ENCODE assay signal across 29 cellular contexts in genomic region chr10:18308600-18308999, GRCh38.
DNase-seq lines count a peak whose midpoint lies in the region; ATAC-seq, FAIRE-seq and TF ChIP-seq lines count a peak whose summit lies in the region.
"Had no signal": no experiment of that assay in that cellular context is flagged by ENCODE, and none has a peak within 500 bp of the region (broad histone marks: within the 10 kb centered on the region; RNA-seq: fewer than 3 reads in every experiment).

No MANE protein-coding gene starts in this region.

- ATAC-seq in left ventricle myocardium superior (peak; percentile 85), GM19035 (IDR thresholded peaks at IDR 0.05; ENCODE audit: unreplicated experiment) (no peak), HG03378 (IDR thresholded peaks at IDR 0.05; ENCODE audit: unreplicated experiment) (no peak)
- ATAC-seq: upper lobe of right lung had no signal

- FAIRE-seq in astrocyte (lab: Jason Lieb, UNC): no peak
- FAIRE-seq: G401.6 had no signal

- H3K4me3 Mint-ChIP-seq in astrocyte (ENCODE audit: unreplicated experiment): no peak overlapping the region
- H3K4me3 Mint-ChIP-seq: activated CD4-positive, alpha-beta memory T cell treated with anti-CD3 and anti-CD28 coated beads, Interleukin-2, amount 10 ng/mL, durations not matched to agents 7 days and 5 days; activated naive CD4-positive, alpha-beta T cell treated with anti-CD3 and anti-CD28 coated beads, Interleukin-2, amount 10 ng/mL, durations not matched to agents 7 days and 5 days; activated T-helper 1 cell treated with anti-CD3 and anti-CD28 coated beads, Interleukin-12 subunit alpha, Interleukin-12 subunit beta, Interleukin-2, Interleukin-4 antibody, amounts not matched to agents 30 ng/mL and 10 ng/mL and 1 ng/mL, durations not matched to agents 14 hours and 24 hours and 36 hours; memory B cell; nephron progenitor cell had no signal

- TF ChIP-seq POLR2A in thyroid gland (IDR thresholded peaks at IDR 0.05): no peak

- no peaks in the 10 kb centered on the region for H3K9me3 ChIP-seq in astrocyte (ENCODE audit: insufficient read depth, low read depth, low read length)
- no peaks in the 10 kb centered on the region for H3K9me3 ChIP-seq in thyroid gland
- H3K9me3 ChIP-seq: breast epithelium, SJCRH30, stomach, upper lobe of right lung had no signal

- no peaks in the 10 kb centered on the region for H3K27me3 Mint-ChIP-seq in astrocyte (ENCODE audit: low read depth, unreplicated experiment)
- H3K27me3 Mint-ChIP-seq: activated CD4-positive, alpha-beta memory T cell treated with anti-CD3 and anti-CD28 coated beads, Interleukin-2, amount 10 ng/mL, durations not matched to agents 7 days and 5 days; activated naive CD4-positive, alpha-beta T cell treated with anti-CD3 and anti-CD28 coated beads, Interleukin-2, amount 10 ng/mL, durations not matched to agents 7 days and 5 days; memory B cell had no signal

- H3K4me1 ChIP-seq in astrocyte (ENCODE audit: insufficient read depth, low read length): no peaks in the 10 kb centered on the region
- H3K4me1 ChIP-seq in thyroid gland: peaks cover 8 to 10% of the 10 kb centered on the region in 2 donors
- H3K4me1 ChIP-seq: breast epithelium, SJCRH30, upper lobe of right lung had no signal

- H3K27ac ChIP-seq in astrocyte (ENCODE audit: low read depth, low read length): no peak overlapping the region
- peak overlapping the region in 2 of 3 donors; percentile 6 to 48 for H3K27ac ChIP-seq in thyroid gland
- H3K27ac ChIP-seq: breast epithelium, coronary artery, GM23248, hepatocyte, SJCRH30, stomach, upper lobe of right lung had no signal

- no peaks in the 10 kb centered on the region for H3K79me2 ChIP-seq in astrocyte (ENCODE audit: insufficient read depth, low read length)
- H3K79me2 ChIP-seq: hepatocyte had no signal

- H3K4me3 ChIP-seq in astrocyte (ENCODE audit: insufficient read depth, low read depth, low read length) (no peak overlapping the region), thyroid gland (replicated peaks in 1 of 3) (no peak overlapping the region)
- H3K4me3 ChIP-seq: breast epithelium, coronary artery, GM23248, hepatocyte, SJCRH30, stomach, upper lobe of right lung had no signal

- peak; percentile 30 for DNase-seq in astrocyte (ENCODE audit: low read depth)
- DNase-seq in fibroblast of gingiva (ENCODE audit: low read depth): peak; percentile 87
- peak; percentile 51 for DNase-seq in left ventricle myocardium superior
- peak in 1 of 2 donors; percentile 71 for DNase-seq in thyroid gland
- no peak for DNase-seq in hepatic stellate cell (ENCODE audit: low spot score)
- DNase-seq: activated CD4-positive, alpha-beta memory T cell treated with anti-CD3 and anti-CD28 coated beads, Interleukin-2, amount 10 ng/mL, durations not matched to agents 7 days and 5 days; activated CD8-positive, alpha-beta memory T cell treated with anti-CD3 and anti-CD28 coated beads, Interleukin-2, amount 50 U/mL, for 4 hours; activated naive CD4-positive, alpha-beta T cell treated with anti-CD3 and anti-CD28 coated beads, Interleukin-2, amount 10 ng/mL, durations not matched to agents 7 days and 5 days; effector CD8-positive, alpha-beta T cell; foreskin melanocyte; GM23248; left cardiac atrium; NCI-H1694 treated with DMSO at 0.1 percent for 48 hours; NCI-H82; nephron progenitor cell; SJCRH30; stimulated activated CD4-positive, alpha-beta T cell treated with anti-CD3 and anti-CD28 coated beads, Interleukin-4, amount 100 ng/mL, for 1 hour; stomach; SW 1271; T-helper 9 cell; upper lobe of right lung had no signal

- 21 to 49% methylated on average over 3 of the region's 3 CpGs for WGBS in thyroid gland, 2 donors

- H3K27me3 ChIP-seq in astrocyte (ENCODE audit: insufficient read depth, low read length) (no peaks in the 10 kb centered on the region), thyroid gland (no peaks in the 10 kb centered on the region)
- H3K27me3 ChIP-seq: breast epithelium, hepatocyte, SJCRH30, stomach, upper lobe of right lung had no signal

- H3K36me3 ChIP-seq in astrocyte (ENCODE audit: insufficient read depth, low read length) (no peaks in the 10 kb centered on the region), thyroid gland (no peaks in the 10 kb centered on the region)
- H3K36me3 ChIP-seq: breast epithelium, SJCRH30, stomach, upper lobe of right lung had no signal

- H2AFZ ChIP-seq in astrocyte (ENCODE audit: low read depth, low read length): no peak overlapping the region
- H2AFZ ChIP-seq: GM23248, hepatocyte had no signal

- intact Hi-C loops in left ventricle myocardium superior (cut with micrococcal nuclease): no loop called here
- intact Hi-C loops in thyroid gland (cut with DNase I): no loop called here

- H3K9me3 Mint-ChIP-seq in astrocyte (ENCODE audit: unreplicated experiment): no peaks in the 10 kb centered on the region
- H3K9me3 Mint-ChIP-seq: activated CD4-positive, alpha-beta memory T cell treated with anti-CD3 and anti-CD28 coated beads, Interleukin-2, amount 10 ng/mL, durations not matched to agents 7 days and 5 days; activated naive CD4-positive, alpha-beta T cell treated with anti-CD3 and anti-CD28 coated beads, Interleukin-2, amount 10 ng/mL, durations not matched to agents 7 days and 5 days; activated T-helper 1 cell treated with anti-CD3 and anti-CD28 coated beads, Interleukin-12 subunit alpha, Interleukin-12 subunit beta, Interleukin-2, Interleukin-4 antibody, amounts not matched to agents 30 ng/mL and 10 ng/mL and 1 ng/mL, durations not matched to agents 14 hours and 24 hours and 36 hours; nephron progenitor cell had no signal

- H3K9ac ChIP-seq in astrocyte (ENCODE audit: low read length): no peak overlapping the region
- H3K9ac ChIP-seq: GM23248 had no signal

- no peak overlapping the region for H3K27ac Mint-ChIP-seq in astrocyte (ENCODE audit: unreplicated experiment)
- H3K27ac Mint-ChIP-seq: activated CD4-positive, alpha-beta memory T cell treated with anti-CD3 and anti-CD28 coated beads, Interleukin-2, amount 10 ng/mL, durations not matched to agents 7 days and 5 days; activated naive CD4-positive, alpha-beta T cell treated with anti-CD3 and anti-CD28 coated beads, Interleukin-2, amount 10 ng/mL, durations not matched to agents 7 days and 5 days; activated T-helper 1 cell treated with anti-CD3 and anti-CD28 coated beads, Interleukin-12 subunit alpha, Interleukin-12 subunit beta, Interleukin-2, Interleukin-4 antibody, amounts not matched to agents 30 ng/mL and 10 ng/mL and 1 ng/mL, durations not matched to agents 14 hours and 24 hours and 36 hours; memory B cell; nephron progenitor cell had no signal

- no peaks in the 10 kb centered on the region for H3K36me3 Mint-ChIP-seq in astrocyte (ENCODE audit: low read depth, unreplicated experiment)
- H3K36me3 Mint-ChIP-seq: activated naive CD4-positive, alpha-beta T cell treated with anti-CD3 and anti-CD28 coated beads, Interleukin-2, amount 10 ng/mL, durations not matched to agents 7 days and 5 days; memory B cell had no signal

- H3K4me2 ChIP-seq in astrocyte (ENCODE audit: low read length): no peak overlapping the region
- H3K4me2 ChIP-seq: hepatocyte had no signal

- no peaks in the 10 kb centered on the region for H3K4me1 Mint-ChIP-seq in astrocyte (ENCODE audit: low read depth, unreplicated experiment)
- H3K4me1 Mint-ChIP-seq: activated CD4-positive, alpha-beta memory T cell treated with anti-CD3 and anti-CD28 coated beads, Interleukin-2, amount 10 ng/mL, durations not matched to agents 7 days and 5 days; activated naive CD4-positive, alpha-beta T cell treated with anti-CD3 and anti-CD28 coated beads, Interleukin-2, amount 10 ng/mL, durations not matched to agents 7 days and 5 days; memory B cell had no signal

- TF ChIP-seq CTCF in astrocyte (IDR thresholded peaks at IDR 0.05; ENCODE audit: insufficient read depth, low read depth, low read length): no peak
- no peak for TF ChIP-seq CTCF in thyroid gland (IDR thresholded peaks at IDR 0.05)

- H4K20me1 ChIP-seq in astrocyte (ENCODE audit: insufficient read depth, low read length): no peaks in the 10 kb centered on the region
